In the genomic region with DNA sequence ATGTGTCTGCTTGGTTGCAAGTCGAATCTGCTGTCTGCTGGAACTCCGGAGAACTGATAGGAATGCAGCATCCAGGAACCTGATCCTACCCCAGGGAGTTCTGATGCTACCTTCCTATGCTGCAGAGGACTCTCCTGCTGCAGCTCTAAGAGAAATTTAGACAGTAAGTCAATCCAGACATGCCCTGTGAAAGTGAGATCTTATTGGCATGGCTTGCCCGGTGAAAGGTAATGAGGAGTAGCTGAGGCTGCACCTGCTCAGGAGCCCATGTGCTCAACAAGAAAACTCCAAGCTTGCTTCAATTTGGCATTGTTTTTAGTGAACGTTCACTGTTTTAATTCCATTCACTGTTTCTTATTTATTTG, we compare ENCODE assay signal across 16 cellular contexts.
DNase-seq lines count a peak whose midpoint lies in the region; ATAC-seq and TF ChIP-seq lines count a peak whose summit lies in the region.
"Had no signal": no experiment of that assay in that cellular context is flagged by ENCODE, and none has a peak within 500 bp of the region (broad histone marks: within the 10 kb centered on the region; RNA-seq: fewer than 3 reads in every experiment).

No MANE protein-coding gene starts in this region.

- TF ChIP-seq CTCF in cardiac muscle cell (IDR thresholded peaks at IDR 0.05; ENCODE audit: low read depth, low read length): no peak
- no peak for TF ChIP-seq CTCF in esophagus muscularis mucosa (IDR thresholded peaks at IDR 0.05)
- no peak for TF ChIP-seq CTCF in osteoblast (IDR thresholded peaks at IDR 0.05; ENCODE audit: extremely low read depth, low read depth, low read length)
- no peak for TF ChIP-seq CTCF in upper lobe of right lung (IDR thresholded peaks at IDR 0.05)

- no peak for TF ChIP-seq EP300 in esophagus muscularis mucosa (IDR thresholded peaks at IDR 0.05)

- H3K27ac ChIP-seq in cardiac muscle cell (peak overlapping the region; percentile 86), esophagus muscularis mucosa (replicated peaks in 1 of 4) (peak overlapping the region; percentile 74 to 82 (median 78)), osteoblast (ENCODE audit: low read depth, low read length) (no peak overlapping the region), upper lobe of right lung (peak overlapping the region; percentile 62)
- H3K27ac ChIP-seq: epithelial cell of prostate had no signal

- H3K4me3 ChIP-seq in cardiac muscle cell (no peak overlapping the region), esophagus muscularis mucosa (peak overlapping the region in 3 of 4 donors; percentile 35 to 41 (median 35)), osteoblast (ENCODE audit: insufficient read depth, low read length) (peak overlapping the region; percentile 58), upper lobe of right lung (no peak overlapping the region)
- H3K4me3 ChIP-seq: A549 had no signal

- H2AFZ ChIP-seq in osteoblast (ENCODE audit: low read length): peak overlapping the region; percentile 93

- no peaks in the 10 kb centered on the region for H3K79me2 ChIP-seq in osteoblast (ENCODE audit: insufficient read depth, low read length)

- WGBS in esophagus muscularis mucosa: 44% methylated on average over 4 of the region's 4 CpGs

- no peak for TF ChIP-seq POLR2A in esophagus muscularis mucosa (IDR thresholded peaks at IDR 0.05; ENCODE audit: low read depth)

- H3K4me1 ChIP-seq in cardiac muscle cell (ENCODE audit: low read depth): peaks cover 34% of the 10 kb centered on the region
- peaks cover 35 to 80% (median 78%) of the 10 kb centered on the region in 4 donors for H3K4me1 ChIP-seq in esophagus muscularis mucosa
- peaks cover 28% of the 10 kb centered on the region for H3K4me1 ChIP-seq in osteoblast (ENCODE audit: insufficient read depth, low read length)
- H3K4me1 ChIP-seq in upper lobe of right lung: peaks cover 8% of the 10 kb centered on the region

- no peaks in the 10 kb centered on the region for H3K36me3 ChIP-seq in cardiac muscle cell
- H3K36me3 ChIP-seq in esophagus muscularis mucosa: no peaks in the 10 kb centered on the region
- no peaks in the 10 kb centered on the region for H3K36me3 ChIP-seq in osteoblast (ENCODE audit: insufficient read depth, low read length)
- no peaks in the 10 kb centered on the region for H3K36me3 ChIP-seq in upper lobe of right lung

- H4K20me1 ChIP-seq in osteoblast (ENCODE audit: insufficient read depth, low read length): no peaks in the 10 kb centered on the region

- no peak for DNase-seq in cardiac muscle cell (ENCODE audit: low read depth in 1 of 2, low spot score in 1 of 2)
- no peak for DNase-seq in Right ventricle myocardium inferior (ENCODE audit: missing footprints)
- DNase-seq in esophagus muscularis mucosa (ENCODE audit: extremely low spot score): peak; percentile 89
- no peak for DNase-seq in osteoblast (ENCODE audit: insufficient read length, low spot score, missing footprints)
- no peak for DNase-seq in upper lobe of right lung
- DNase-seq in NCI-H187 treated with DMSO at 0.1 percent for 48 hours (lab: John Stamatoyannopoulos, UW): no peak
- DNase-seq in NCI-H510A treated with DMSO at 0.1 percent for 48 hours (lab: John Stamatoyannopoulos, UW): no peak
- DNase-seq in medulla oblongata (ENCODE audit: extremely low spot score): no peak
- DNase-seq: activated CD4-positive, alpha-beta T cell treated with anti-CD3 and anti-CD28 coated beads for 4 hours; CD4-positive, alpha-beta T cell; NCI-H1048; NCI-H2227 treated with DMSO at 0.1 percent for 48 hours had no signal

- intact Hi-C loops in Right ventricle myocardium inferior (cut with DNase I) (no loop called here), esophagus muscularis mucosa (cut with DNase I) (no loop called here), upper lobe of right lung (cut with DNase I) (no loop called here)

- H3K27me3 ChIP-seq in cardiac muscle cell: no peaks in the 10 kb centered on the region
- H3K27me3 ChIP-seq in esophagus muscularis mucosa: no peaks in the 10 kb centered on the region
- H3K27me3 ChIP-seq in osteoblast (ENCODE audit: insufficient read depth, low read length): no peaks in the 10 kb centered on the region
- H3K27me3 ChIP-seq in upper lobe of right lung: no peaks in the 10 kb centered on the region

- ATAC-seq in Right ventricle myocardium inferior (no peak), upper lobe of right lung (no peak)
- ATAC-seq: A549; activated naive CD4-positive, alpha-beta T cell treated with anti-CD3 and anti-CD28 coated beads, Interleukin-2, amount 50 U/mL, for 72 hours; HCT116 had no signal

- H3K9me3 ChIP-seq in cardiac muscle cell (ENCODE audit: low read depth): no peaks in the 10 kb centered on the region
- no peaks in the 10 kb centered on the region for H3K9me3 ChIP-seq in esophagus muscularis mucosa
- no peaks in the 10 kb centered on the region for H3K9me3 ChIP-seq in osteoblast (ENCODE audit: low read depth, low read length)
- H3K9me3 ChIP-seq in upper lobe of right lung: no peaks in the 10 kb centered on the region

- H3K4me2 ChIP-seq in osteoblast (ENCODE audit: insufficient read depth, low read length): peak overlapping the region; percentile 71
- H3K4me2 ChIP-seq: A549 had no signal

Comparison
In these comparisons a context has a peak if more than half of its experiments do, and no peak if none do; other contexts are left out.
1. H3K4me3 ChIP-seq: peak in esophagus muscularis mucosa (3 of 4) and osteoblast (single experiment); none in cardiac muscle cell (single experiment) and upper lobe of right lung (single experiment).